ENCODE assay signal across 8 cellular contexts in genomic region chr1:11145741-11146140, GRCh38. TPM values are rescaled to one million over a fixed set of nuclear protein-coding genes. Genes with fewer than 3 reads are reported as not detected.
"Had no signal": no experiment of that assay in that cellular context is flagged by ENCODE, and none has a peak within 500 bp of the region (broad histone marks: within the 10 kb centered on the region; RNA-seq: fewer than 3 reads in every experiment).

No MANE protein-coding gene starts in this region.

- H3K9me3 Mint-ChIP-seq: GM23338, H9 had no signal

- H3K27ac Mint-ChIP-seq: GM23338 had no signal

- H3K4me3 Mint-ChIP-seq: GM23338, H9 had no signal

- H2AFZ ChIP-seq: GM23338 had no signal

- H3K4me2 ChIP-seq: GM23338 had no signal

- DNase-seq: H9, HCEC 1CT, IMR-90, KG1 had no signal

- H3K4me3 ChIP-seq: GM23338, K562 had no signal

- ATAC-seq: GM23338, K562 had no signal

RNA-seq across cellular contexts. Expression of gene ANGPTL7, which starts 43.4 kb away (rescaled TPM):
- total RNA-seq: GM23338, H1, H9, HT-29, K562 had no signal
- polyA plus RNA-seq: H1, IMR-90, K562 had no signal
